1 cellular context compared by ENCODE assay signal in genomic region chr18:10416020-10416419, GRCh38.
TF ChIP-seq lines count a peak whose summit lies in the region.

No MANE protein-coding gene starts in this region.

TF ChIP-seq in HepG2, 621 proteins besides CTCF, POLR2A, EP300 and RAD21 (continued from another document):
- TF ChIP-seq LRRFIP1 (CRISPR knock-in tag; conservative IDR thresholded peaks at IDR 0.05) (no peak), ZZZ3 (CRISPR knock-in tag; IDR thresholded peaks at IDR 0.05; ENCODE audit: borderline replicate concordance) (no peak), ZBTB34 (CRISPR knock-in tag; IDR thresholded peaks at IDR 0.05) (no peak), DZIP1 (CRISPR knock-in tag; IDR thresholded peaks at IDR 0.05) (no peak), ZNF20 (CRISPR knock-in tag; IDR thresholded peaks at IDR 0.05) (no peak), MAFK (conservative IDR thresholded peaks at IDR 0.05 in 1 of 2, IDR thresholded peaks at IDR 0.05 in 1 of 2; ENCODE audit: low read length in 2 of 2) (peak; percentile 33 to 52; a peak in 2 of 4 replicates), ARHGAP35 (CRISPR knock-in tag; IDR thresholded peaks at IDR 0.05; ENCODE audit: borderline replicate concordance) (no peak)
